ENCODE assay signal across 19 cellular contexts in the genomic region with DNA sequence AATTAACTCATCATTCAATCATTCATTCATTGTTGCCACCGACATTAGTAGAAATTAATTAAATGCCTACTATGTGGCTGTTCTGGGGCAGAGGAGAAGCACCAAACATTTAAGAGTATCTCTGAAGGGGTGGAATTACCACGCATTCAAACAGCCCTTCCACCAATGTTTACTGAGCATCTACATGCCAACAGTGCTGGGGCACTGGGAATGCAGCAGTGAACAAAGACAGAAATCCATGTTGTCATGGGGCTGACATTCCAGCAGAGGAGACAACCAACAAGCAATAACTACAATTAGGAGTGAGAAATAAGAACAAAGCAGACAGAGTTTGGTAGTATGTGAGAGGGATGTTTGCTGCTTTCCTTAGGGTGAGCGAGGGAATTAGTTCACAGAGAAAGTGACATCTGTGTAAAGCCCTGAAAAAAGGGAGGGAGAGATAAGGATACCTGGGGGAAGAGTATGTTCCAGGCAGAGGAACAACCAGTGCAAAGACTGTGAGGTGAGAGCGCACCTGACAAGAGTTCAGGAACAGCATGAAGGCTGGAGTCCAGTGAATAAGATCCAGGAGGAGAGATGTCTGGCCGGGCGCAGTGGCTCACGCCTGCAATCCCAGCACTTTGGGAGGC. TPM values are rescaled to one million over a fixed set of nuclear protein-coding genes. Genes with fewer than 3 reads are reported as not detected.
DNase-seq lines count a peak whose midpoint lies in the region; ATAC-seq and TF ChIP-seq lines count a peak whose summit lies in the region.
"Had no signal": no experiment of that assay in that cellular context is flagged by ENCODE, and none has a peak within 500 bp of the region (broad histone marks: within the 10 kb centered on the region; RNA-seq: fewer than 3 reads in every experiment).

No MANE protein-coding gene starts in this region.

- H3K4me3 ChIP-seq in fibroblast of lung (replicated peaks in 1 of 4; ENCODE audit: control extremely low read depth in 1 of 4, insufficient read depth in 1 of 4, low read depth in 3 of 4, low read length in 4 of 4): no peak overlapping the region

- peak overlapping the region; percentile 87 for H3K4me3 Mint-ChIP-seq in activated naive CD4-positive, alpha-beta T cell treated with anti-CD3 and anti-CD28 coated beads, Interleukin-2, amount 50 U/mL, for 24 hours
- peak overlapping the region; percentile 80 for H3K4me3 Mint-ChIP-seq in T-helper 17 cell
- peak overlapping the region; percentile 53 to 73 for H3K4me3 Mint-ChIP-seq in stimulated activated naive B cell treated with anti-CD40 and anti-IgM and Interleukin-4, amounts not matched to agents 10 μg/mL and 1 μg/mL and 100 μg/mL, for 72 hours

- H3K4me1 Mint-ChIP-seq in activated naive CD4-positive, alpha-beta T cell treated with anti-CD3 and anti-CD28 coated beads, Interleukin-2, amount 50 U/mL, for 24 hours: peaks cover 43% of the 10 kb centered on the region
- peaks cover 31% of the 10 kb centered on the region for H3K4me1 Mint-ChIP-seq in T-helper 17 cell
- H3K4me1 Mint-ChIP-seq in stimulated activated naive B cell treated with anti-CD40 and anti-IgM and Interleukin-4, amounts not matched to agents 10 μg/mL and 1 μg/mL and 100 μg/mL, for 72 hours: peaks cover 33 to 54% of the 10 kb centered on the region in 2 donors

- H3K36me3 Mint-ChIP-seq in activated naive CD4-positive, alpha-beta T cell treated with anti-CD3 and anti-CD28 coated beads, Interleukin-2, amount 50 U/mL, for 24 hours: no peaks in the 10 kb centered on the region
- H3K36me3 Mint-ChIP-seq in T-helper 17 cell (ENCODE audit: low read depth): peaks cover 2% of the 10 kb centered on the region
- H3K36me3 Mint-ChIP-seq in stimulated activated naive B cell treated with anti-CD40 and anti-IgM and Interleukin-4, amounts not matched to agents 10 μg/mL and 1 μg/mL and 100 μg/mL, for 72 hours: no peaks in the 10 kb centered on the region

- TF ChIP-seq CTCF in fibroblast of lung (conservative IDR thresholded peaks at IDR 0.05 in 1 of 2, IDR thresholded peaks at IDR 0.05 in 1 of 2; ENCODE audit: low read depth in 1 of 2, low read length in 2 of 2): no peak

- peak overlapping the region; percentile 26 for H2AFZ ChIP-seq in fibroblast of lung (ENCODE audit: low read length)

- H3K27ac ChIP-seq in fibroblast of lung (ENCODE audit: insufficient read depth, low read length): no peak overlapping the region

- H3K4me1 ChIP-seq in fibroblast of lung (ENCODE audit: control insufficient read depth, extremely low read depth, insufficient read depth, low read length): peaks cover 2% of the 10 kb centered on the region

- peak overlapping the region; percentile 56 for H3K27ac Mint-ChIP-seq in activated naive CD4-positive, alpha-beta T cell treated with anti-CD3 and anti-CD28 coated beads, Interleukin-2, amount 50 U/mL, for 24 hours
- H3K27ac Mint-ChIP-seq in T-helper 17 cell: peak overlapping the region; percentile 96
- peak overlapping the region; percentile 39 for H3K27ac Mint-ChIP-seq in stimulated activated naive B cell treated with anti-CD40 and anti-IgM and Interleukin-4, amounts not matched to agents 10 μg/mL and 1 μg/mL and 100 μg/mL, for 72 hours

- H3K9me3 ChIP-seq in T-helper 17 cell (ENCODE audit: control insufficient read depth, low read length, poor library complexity, severe bottlenecking) (no peaks in the 10 kb centered on the region), fibroblast of lung (ENCODE audit: control insufficient read depth, insufficient read depth, low read depth, low read length) (no peaks in the 10 kb centered on the region)
- H3K9me3 ChIP-seq: ascending aorta had no signal

- no peak overlapping the region for H3K4me2 ChIP-seq in fibroblast of lung (ENCODE audit: extremely low read depth, insufficient read depth, low read length)

- H3K27me3 Mint-ChIP-seq in activated naive CD4-positive, alpha-beta T cell treated with anti-CD3 and anti-CD28 coated beads, Interleukin-2, amount 50 U/mL, for 24 hours: no peaks in the 10 kb centered on the region
- H3K27me3 Mint-ChIP-seq in T-helper 17 cell: peaks cover 5% of the 10 kb centered on the region
- H3K27me3 Mint-ChIP-seq in stimulated activated naive B cell treated with anti-CD40 and anti-IgM and Interleukin-4, amounts not matched to agents 10 μg/mL and 1 μg/mL and 100 μg/mL, for 72 hours: peaks cover 5 to 11% of the 10 kb centered on the region in 2 donors

- DNase-seq in activated naive CD4-positive, alpha-beta T cell (lab: John Stamatoyannopoulos, UW): no peak
- DNase-seq in T-helper 17 cell (no peak), fibroblast of lung (ENCODE audit: low read depth in 2 of 2) (no peak), Ammon's horn (ENCODE audit: low spot score) (no peak), COLO668 (lab: John Stamatoyannopoulos, UW; ENCODE audit: unreplicated experiment) (no peak)
- no peak for DNase-seq in stimulated activated naive B cell treated with anti-CD40 and anti-IgM and Interleukin-4, amounts not matched to agents 10 μg/mL and 1 μg/mL and 100 μg/mL, for 72 hours
- DNase-seq: dorsolateral prefrontal cortex; GF-D8; NCI-H1048; NCI-H345; PC-3; stimulated activated CD4-positive, alpha-beta T cell treated with anti-CD3 and anti-CD28 coated beads, Interleukin-2, amount 100 ng/mL, for 24 hours; stimulated activated naive CD4-positive, alpha-beta T cell had no signal

- H3K79me2 ChIP-seq in fibroblast of lung (ENCODE audit: control insufficient read depth, insufficient read depth, low read length): peaks cover 35% of the 10 kb centered on the region

- no peak for ATAC-seq in T-helper 17 cell
- no peak for ATAC-seq in stimulated activated naive B cell treated with anti-CD40 and anti-IgM and Interleukin-4, amounts not matched to agents 10 μg/mL and 1 μg/mL and 100 μg/mL, for 72 hours (replicated peaks)
- no peak for ATAC-seq in HG03457 (IDR thresholded peaks at IDR 0.05; ENCODE audit: unreplicated experiment)
- ATAC-seq: PC-3 had no signal

- no peaks in the 10 kb centered on the region for H3K9me3 Mint-ChIP-seq in activated naive CD4-positive, alpha-beta T cell treated with anti-CD3 and anti-CD28 coated beads, Interleukin-2, amount 50 U/mL, for 24 hours
- no peaks in the 10 kb centered on the region for H3K9me3 Mint-ChIP-seq in stimulated activated naive B cell treated with anti-CD40 and anti-IgM and Interleukin-4, amounts not matched to agents 10 μg/mL and 1 μg/mL and 100 μg/mL, for 72 hours

- H3K36me3 ChIP-seq in fibroblast of lung (ENCODE audit: control insufficient read depth, insufficient read depth, low read length): no peaks in the 10 kb centered on the region
- H3K36me3 ChIP-seq: ascending aorta had no signal

- no peaks in the 10 kb centered on the region for H4K20me1 ChIP-seq in fibroblast of lung (ENCODE audit: control insufficient read depth, extremely low read depth, insufficient read depth, low read length)

- H3K27me3 ChIP-seq in fibroblast of lung (ENCODE audit: control insufficient read depth, insufficient read depth, low read length): no peaks in the 10 kb centered on the region
- H3K27me3 ChIP-seq: ascending aorta, dorsolateral prefrontal cortex had no signal

- H3K9ac ChIP-seq in fibroblast of lung (ENCODE audit: insufficient read depth, low read length): no peak overlapping the region

RNA-seq across cellular contexts. Expression of a gene that starts 1.3 kb away (rescaled TPM):
- total RNA-seq in T-helper 17 cell (1 to 10 TPM; 9.6 to 9.7 TPM), fibroblast of lung (2.8 and 4.6 TPM in 2 replicates)
- 8.4 and 17.7 TPM in 2 replicates for polyA plus RNA-seq in fibroblast of lung
- polyA plus RNA-seq in fibroblast of lung (2012): 16.0 and 33.5 TPM in 2 replicates
- 50.7 and 112 TPM in 2 replicates for polyA minus RNA-seq in fibroblast of lung (ENCODE audit: low replicate concordance)

RNA-seq across cellular contexts. Expression of a gene that starts 40.1 kb away (rescaled TPM):
- not detected for total RNA-seq in T-helper 17 cell
- not detected in 2 replicates for total RNA-seq in fibroblast of lung
- polyA plus RNA-seq in fibroblast of lung: 0.02 TPM in 1 of 2 replicates, not detected in the other
- 0.24 TPM in 1 of 2 replicates, not detected in the other for polyA plus RNA-seq in fibroblast of lung (2012)
- 0.78 TPM in 1 of 2 replicates, not detected in the other for polyA minus RNA-seq in fibroblast of lung (ENCODE audit: low replicate concordance)
- total RNA-seq: ascending aorta; HT-29; T-helper 1 cell treated with Interleukin-12 subunit alpha and Interleukin-12 subunit beta and Interleukin-4 antibody, amounts not matched to agents 30 ng/mL and 1 ng/mL, for 36 hours had no signal
- polyA plus RNA-seq: BJ had no signal

Comparison
In these comparisons a context has a peak if more than half of its experiments do, and no peak if none do; other contexts are left out.
1. H3K27ac Mint-ChIP-seq: peak in every context shown above with its lines; median percentile 96 in T-helper 17 cell; 56 in activated naive CD4-positive, alpha-beta T cell treated with anti-CD3 and anti-CD28 coated beads, Interleukin-2, amount 50 U/mL, for 24 hours; 39 in stimulated activated naive B cell treated with anti-CD40 and anti-IgM and Interleukin-4, amounts not matched to agents 10 μg/mL and 1 μg/mL and 100 μg/mL, for 72 hours.